In genomic region chr2:19611491-19612332, GRCh38 we compare ENCODE assay signal across 12 cellular contexts.
DNase-seq lines count a peak whose midpoint lies in the region; TF ChIP-seq lines count a peak whose summit lies in the region.
"Had no signal": no experiment of that assay in that cellular context is flagged by ENCODE, and none has a peak within 500 bp of the region (broad histone marks: within the 10 kb centered on the region; RNA-seq: fewer than 3 reads in every experiment).

No MANE protein-coding gene starts in this region.

- 49 to 57% methylated on average over 4 of the region's 4 CpGs for WGBS in GM23248 (ENCODE audit: low coverage in 1 of 2, low lambda C conversion rate in 2 of 2, missing lambda C conversion rate in 2 of 2), 2 experiments

- peaks cover 58% of the 10 kb centered on the region for H3K4me1 ChIP-seq in GM23248 (ENCODE audit: insufficient read depth)
- peaks cover 27% of the 10 kb centered on the region for H3K4me1 ChIP-seq in fibroblast of lung (ENCODE audit: control insufficient read depth, extremely low read depth, insufficient read depth, low read length)

- no peaks in the 10 kb centered on the region for H3K9me3 ChIP-seq in GM23248 (ENCODE audit: low read depth)
- no peaks in the 10 kb centered on the region for H3K9me3 ChIP-seq in fibroblast of lung (ENCODE audit: control insufficient read depth, insufficient read depth, low read depth, low read length)

- H3K27me3 ChIP-seq in GM23248 (replicated peaks; ENCODE audit: insufficient read depth) (no peaks in the 10 kb centered on the region), fibroblast of lung (ENCODE audit: control insufficient read depth, insufficient read depth, low read length) (no peaks in the 10 kb centered on the region)

- H4K20me1 ChIP-seq in GM23248 (ENCODE audit: insufficient read depth) (no peaks in the 10 kb centered on the region), fibroblast of lung (ENCODE audit: control insufficient read depth, extremely low read depth, insufficient read depth, low read length) (no peaks in the 10 kb centered on the region)

- H3K9ac ChIP-seq in GM23248 (peak overlapping the region; percentile 54), fibroblast of lung (ENCODE audit: insufficient read depth, low read length) (no peak overlapping the region)

- H3F3A ChIP-seq in GM23248 (ENCODE audit: insufficient read depth), result peaks cover 66% of the 10 kb centered on the region

- no peak for TF ChIP-seq CTCF in fibroblast of lung (conservative IDR thresholded peaks at IDR 0.05 in 1 of 2, IDR thresholded peaks at IDR 0.05 in 1 of 2; ENCODE audit: low read depth in 1 of 2, low read length in 2 of 2)

- H3K36me3 ChIP-seq in GM23248 (ENCODE audit: low read depth), result no peaks in the 10 kb centered on the region
- no peaks in the 10 kb centered on the region for H3K36me3 ChIP-seq in fibroblast of lung (ENCODE audit: control insufficient read depth, insufficient read depth, low read length)

- DNase-seq in GM23248 (peak; percentile 98), NCI-H460 (ENCODE audit: extremely low read depth, low read depth) (peak; percentile 8), fibroblast of lung (ENCODE audit: low read depth in 2 of 2) (peak; percentile 94 to 99), skeletal muscle cell (ENCODE audit: low read depth) (peak; percentile 91), NCI-H526 treated with DMSO at 0.1 percent for 48 hours (lab: John Stamatoyannopoulos, UW) (no peak)
- DNase-seq in effector CD8-positive, alpha-beta T cell (lab: John Stamatoyannopoulos, UW), result no peak
- DNase-seq in activated T-cell treated with anti-CD3 and anti-CD28 coated beads, Interleukin-2, amount 50 U/mL, for 48 hours, result no peak
- DNase-seq: GDM1; KBM-7; NCI-H82; nucleus accumbens; stimulated activated CD4-positive, alpha-beta T cell treated with anti-CD3 and anti-CD28 coated beads, Interleukin-1b, Interleukin-23, amount 100 ng/mL, for 48 hours had no signal

- H3K27ac ChIP-seq in GM23248 (peak overlapping the region; percentile 86), fibroblast of lung (ENCODE audit: insufficient read depth, low read length) (peak overlapping the region; percentile 92)

- H3K4me3 ChIP-seq in GM23248 (no peak overlapping the region), fibroblast of lung (replicated peaks in 1 of 4; ENCODE audit: control extremely low read depth in 1 of 4, insufficient read depth in 1 of 4, low read depth in 3 of 4, low read length in 4 of 4) (no peak overlapping the region), skeletal muscle cell (ENCODE audit: low read depth, low read length) (no peak overlapping the region)

- in situ Hi-C loops in GM23248 (cut with MboI), result no loop called here

- H3K79me2 ChIP-seq in GM23248 (ENCODE audit: insufficient read depth), result no peaks in the 10 kb centered on the region
- H3K79me2 ChIP-seq in fibroblast of lung (ENCODE audit: control insufficient read depth, insufficient read depth, low read length), result no peaks in the 10 kb centered on the region

- H3K4me2 ChIP-seq in GM23248 (ENCODE audit: unreplicated experiment) (peak overlapping the region; percentile 37), fibroblast of lung (ENCODE audit: extremely low read depth, insufficient read depth, low read length) (no peak overlapping the region)

- H2AFZ ChIP-seq in GM23248 (no peak overlapping the region), fibroblast of lung (ENCODE audit: low read length) (no peak overlapping the region)

- H3K9me2 ChIP-seq in GM23248 (ENCODE audit: insufficient read depth), result no peaks in the 10 kb centered on the region

Comparison
In these comparisons a context has a peak if more than half of its experiments do, and no peak if none do; other contexts are left out.
1. DNase-seq: peak in GM23248 (single experiment), NCI-H460 (single experiment), fibroblast of lung (2 of 2) and skeletal muscle cell (single experiment); none in effector CD8-positive, alpha-beta T cell (single experiment), NCI-H526 treated with DMSO at 0.1 percent for 48 hours (single experiment) and activated T-cell treated with anti-CD3 and anti-CD28 coated beads, Interleukin-2, amount 50 U/mL, for 48 hours (0 of 2).